ENCODE assay signal across 17 cellular contexts in the genomic region with DNA sequence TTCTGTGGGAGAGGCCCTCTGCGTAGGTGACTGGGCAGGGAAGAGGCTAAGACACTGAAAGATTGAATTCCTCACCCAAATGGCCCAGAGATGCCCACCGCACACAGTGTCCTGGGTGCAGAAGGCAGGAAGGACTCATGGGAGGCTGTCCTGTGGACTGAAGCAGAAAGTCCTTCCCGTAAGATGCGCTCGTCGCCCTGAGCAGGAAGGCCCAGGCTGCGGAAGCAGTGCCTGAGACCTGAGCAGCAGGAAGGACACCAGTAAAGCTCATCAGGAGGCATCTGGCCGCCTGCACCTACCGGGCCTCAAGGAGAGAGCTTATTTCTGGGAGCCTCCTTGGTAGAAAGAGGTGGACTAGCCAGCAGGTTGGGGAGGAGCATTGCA. TPM values are rescaled to one million over a fixed set of nuclear protein-coding genes. Genes with fewer than 3 reads are reported as not detected.
DNase-seq lines count a peak whose midpoint lies in the region; ATAC-seq, FAIRE-seq and TF ChIP-seq lines count a peak whose summit lies in the region.
"Had no signal": no experiment of that assay in that cellular context is flagged by ENCODE, and none has a peak within 500 bp of the region (broad histone marks: within the 10 kb centered on the region; RNA-seq: fewer than 3 reads in every experiment).

No MANE protein-coding gene starts in this region.

- H4K20me1 ChIP-seq in K562 (replicated peaks; ENCODE audit: control insufficient read depth, insufficient read depth, low read length) = no peaks in the 10 kb centered on the region
- H4K20me1 ChIP-seq in keratinocyte (ENCODE audit: control insufficient read depth, extremely low read depth, insufficient read depth, low read length) = no peaks in the 10 kb centered on the region

- H3K36me3 ChIP-seq in K562 (ENCODE audit: control insufficient read depth, insufficient read depth, low read length) (no peaks in the 10 kb centered on the region), keratinocyte (ENCODE audit: control insufficient read depth in 2 of 2, extremely low read depth in 1 of 2, insufficient read depth in 2 of 2, low read length in 2 of 2) (peaks cover 0 to 5% of the 10 kb centered on the region in 2 experiments), sigmoid colon (no peaks in the 10 kb centered on the region), uterus (no peaks in the 10 kb centered on the region)
- H3K36me3 ChIP-seq: SJCRH30 had no signal

- TF ChIP-seq POLR2A in K562 (conservative IDR thresholded peaks at IDR 0.05) = no peak
- TF ChIP-seq POLR2A in sigmoid colon (IDR thresholded peaks at IDR 0.05) = no peak
- TF ChIP-seq POLR2A in uterus (IDR thresholded peaks at IDR 0.05) = no peak

- dilution Hi-C loops in keratinocyte (cut with MboI; ENCODE audit: extremely low pct_ligation_motif_present, low sequenced_read_pairs) = no loop called here

- H3K27me3 ChIP-seq in K562 (ENCODE audit: control insufficient read depth in 2 of 2, insufficient read depth in 2 of 2, low read length in 2 of 2) (peaks cover 0 to 7% of the 10 kb centered on the region in 2 experiments; a peak in 2 of 5 replicates), keratinocyte (ENCODE audit: control insufficient read depth, extremely low read depth, insufficient read depth, low read length) (no peaks in the 10 kb centered on the region), sigmoid colon (peaks cover 0 to 21% (median 17%) of the 10 kb centered on the region in 3 donors), uterus (no peaks in the 10 kb centered on the region)

- H3K9me1 ChIP-seq in K562 (ENCODE audit: control insufficient read depth, insufficient read depth, low read length) (no peaks in the 10 kb centered on the region), keratinocyte (ENCODE audit: control insufficient read depth, extremely low read depth, insufficient read depth, low read length) (peaks cover 8% of the 10 kb centered on the region)

- no peaks in the 10 kb centered on the region for H3K79me2 ChIP-seq in K562 (ENCODE audit: control insufficient read depth, insufficient read depth, low read length)
- peaks cover 10% of the 10 kb centered on the region for H3K79me2 ChIP-seq in keratinocyte (ENCODE audit: control insufficient read depth, insufficient read depth, low read length)

- H3K9ac ChIP-seq in K562 (ENCODE audit: insufficient read depth in 1 of 2, low read depth in 2 of 2, low read length in 2 of 2) = peak overlapping the region in 1 of 2 experiments; percentile 3; a peak in 1 of 4 replicates
- H3K9ac ChIP-seq in keratinocyte (ENCODE audit: control insufficient read depth, extremely low read depth, insufficient read depth, low read length) = no peak overlapping the region

- H2AFZ ChIP-seq in K562 (ENCODE audit: low read depth, low read length) = peak overlapping the region; percentile 73
- H2AFZ ChIP-seq in keratinocyte (ENCODE audit: control insufficient read depth, low read length) = no peak overlapping the region

- intact Hi-C loops in K562 (cut with micrococcal nuclease) = no loop called here
- intact Hi-C loops in sigmoid colon (cut with DNase I) = no loop called here
- intact Hi-C loops in uterus (cut with DNase I; ENCODE audit: low total_unique reads) = no loop called here

- no peak overlapping the region for H3K4me2 ChIP-seq in K562 (ENCODE audit: insufficient read depth, low read length)
- peak overlapping the region; percentile 8 for H3K4me2 ChIP-seq in keratinocyte (ENCODE audit: control insufficient read depth, extremely low read depth, insufficient read depth, low read depth, low read length)

- TF ChIP-seq CTCF in K562 (IDR thresholded peaks at IDR 0.05 in 2 of 3, conservative IDR thresholded peaks at IDR 0.05 in 1 of 3; ENCODE audit: insufficient read depth in 2 of 3, low read depth in 1 of 3, low read length in 3 of 3) = no peak
- no peak for TF ChIP-seq CTCF in keratinocyte (optimal IDR thresholded peaks at IDR 0.05 in 1 of 3, IDR thresholded peaks at IDR 0.05 in 1 of 3, conservative IDR thresholded peaks at IDR 0.05 in 1 of 3; ENCODE audit: extremely low read depth in 1 of 3, insufficient read depth in 2 of 3, low read length in 3 of 3)
- TF ChIP-seq CTCF in sigmoid colon (IDR thresholded peaks at IDR 0.05) = no peak
- TF ChIP-seq CTCF in uterus (IDR thresholded peaks at IDR 0.05) = no peak

- H3K9me3 ChIP-seq in K562 (replicated peaks; ENCODE audit: control insufficient read depth, insufficient read depth, low read depth, low read length) = no peaks in the 10 kb centered on the region
- H3K9me3 ChIP-seq in keratinocyte (ENCODE audit: control insufficient read depth, low read depth, low read length) = no peaks in the 10 kb centered on the region
- no peaks in the 10 kb centered on the region for H3K9me3 ChIP-seq in sigmoid colon
- H3K9me3 ChIP-seq in uterus = no peaks in the 10 kb centered on the region
- H3K9me3 ChIP-seq: SJCRH30 had no signal

- ATAC-seq in K562 = no peak; the same call in 2 of the 3 replicates
- ATAC-seq: CD8-positive, alpha-beta T cell had no signal

- no TSS peak for BruUV-seq in K562 (replicated peaks; lab: Mats Ljungman, UMichigan)

- in situ Hi-C loops in K562 (cut with MboI) = no loop called here

- TF ChIP-seq EP300 in K562 (IDR thresholded peaks at IDR 0.05; ENCODE audit: low read length) = no peak
- TF ChIP-seq EP300 in sigmoid colon (IDR thresholded peaks at IDR 0.05) = no peak

- H3K4me3 ChIP-seq in K562 = no peak overlapping the region
- H3K4me3 ChIP-seq in keratinocyte (ENCODE audit: control insufficient read depth in 2 of 3, extremely low read depth in 1 of 3, insufficient read depth in 2 of 3, low read depth in 1 of 3, low read length in 3 of 3) = no peak overlapping the region
- H3K4me3 ChIP-seq in sigmoid colon = no peak overlapping the region
- H3K4me3 ChIP-seq in uterus = no peak overlapping the region
- H3K4me3 ChIP-seq: SJCRH30 had no signal

- FAIRE-seq in K562 (lab: Jason Lieb, UNC) (no peak), keratinocyte (lab: Jason Lieb, UNC) (no peak)

- TF ChIP-seq RAD21 in K562 (CRISPR knock-in tag; conservative IDR thresholded peaks at IDR 0.05 in 1 of 2, IDR thresholded peaks at IDR 0.05 in 1 of 2) = no peak

- CTCF ChIA-PET in K562 (lab: Yijun Ruan, JAX; ENCODE audit: low intra/inter-chr PET ratio) = no interaction called here

- 77% methylated on average over 8 of the region's 9 CpGs for WGBS in K562 (ENCODE audit: insufficient coverage, low coverage, missing lambda C conversion rate)
- 93 to 94% methylated on average over 9 of the region's 9 CpGs for WGBS in sigmoid colon, 2 donors

- DNase-seq in activated CD8-positive, alpha-beta memory T cell treated with anti-CD3 and anti-CD28 coated beads for 24 hours = peak; percentile 44
- no peak for DNase-seq in activated CD8-positive, alpha-beta memory T cell treated with anti-CD3 and anti-CD28 coated beads, Interleukin-2, amount 50 U/mL, for 4 hours
- no peak for DNase-seq in K562 (ENCODE audit: extremely low read depth in 1 of 4, low spot score in 3 of 4)
- DNase-seq in keratinocyte (ENCODE audit: low read depth, low spot score) = no peak
- peak; percentile 35 for DNase-seq in sigmoid colon
- DNase-seq in Kasumi-1 (lab: John Stamatoyannopoulos, UW) = no peak
- no peak for DNase-seq in uterus
- DNase-seq in NCI-H1105 (lab: John Stamatoyannopoulos, UW) = no peak
- DNase-seq: CD8-positive, alpha-beta T cell; HCEC 1CT; MV-4-11; NCI-H1436; NCI-H2029 treated with DMSO at 0.1 percent for 48 hours; NCI-H510A treated with DMSO at 0.1 percent for 48 hours; SJCRH30 had no signal

- H3K4me1 ChIP-seq in K562 (replicated peaks in 1 of 2; ENCODE audit: control insufficient read depth in 2 of 2, insufficient read depth in 2 of 2, low read length in 2 of 2) (peaks cover 24 to 40% of the 10 kb centered on the region in 2 experiments; a peak in 4 of 5 replicates), keratinocyte (ENCODE audit: control insufficient read depth, extremely low read depth, insufficient read depth, low read length) (peaks cover 78% of the 10 kb centered on the region), sigmoid colon (peaks cover 0 to 12% (median 9%) of the 10 kb centered on the region in 4 donors), uterus (no peaks in the 10 kb centered on the region)
- H3K4me1 ChIP-seq: SJCRH30 had no signal

- H3K27ac ChIP-seq in K562 (ENCODE audit: extremely low read depth, low read depth, low read length) (no peak overlapping the region), keratinocyte (ENCODE audit: control insufficient read depth, insufficient read depth, low read length) (no peak overlapping the region), sigmoid colon (no peak overlapping the region), uterus (no peak overlapping the region)
- H3K27ac ChIP-seq: 22Rv1, SJCRH30 had no signal

- POLR2A ChIA-PET in K562 (lab: Yijun Ruan, JAX) = interaction anchor here (0.6 to 1.3 kb wide), 7 partner anchors 9 to 776 kb away, joined by 3 to 5 read pairs (median 3); no protein-coding TSS in a partner anchor

RNA-seq across cellular contexts. Expression of gene PAK6, which starts 3.3 kb away (rescaled TPM):
- total RNA-seq in K562 (2011; cell fraction: chromatin; rRNA removed; ENCODE audit: low replicate concordance) = 0.25 and 1.3 TPM in 2 replicates
- total RNA-seq in K562 (2011; cell fraction: nucleolus; rRNA removed) = 0.66 and 1.8 TPM in 2 replicates
- total RNA-seq in K562 (2011; cell fraction: nucleoplasm; rRNA removed) = 0.15 and 1.8 TPM in 2 replicates
- total RNA-seq in K562 (2014; rRNA removed) = 0.08 and 0.09 TPM in 2 replicates
- total RNA-seq in K562 (2014; rRNA removed; fragmentation: Illumina TruSeq; extraction: Trizol) = 0.22 TPM in 1 of 2 replicates, not detected in the other
- 0.08 TPM in 1 of 2 replicates, not detected in the other for total RNA-seq in K562 (2015; rRNA removed; fragmentation: Illumina TruSeq; extraction: Trizol)
- total RNA-seq in K562 (2021) = 0.20 and 0.47 TPM in 2 replicates
- 0.28 and 0.74 TPM in 2 replicates for polyA plus RNA-seq in K562 (2011; rRNA removed)
- 0.25 and 2.2 TPM in 2 replicates for polyA plus RNA-seq in K562 (2011; cell fraction: cytosol; rRNA removed)
- 0.18 and 2.1 TPM in 2 replicates for polyA plus RNA-seq in K562 (2011; cell fraction: nucleus; rRNA removed)
- 0.17 and 0.33 TPM in 2 replicates for polyA plus RNA-seq in K562 (2012)
- polyA plus RNA-seq in K562 (2014; fragmentation: Illumina TruSeq; extraction: Trizol) = 0.16 and 0.33 TPM in 2 replicates
- under 1 TPM in 1 of 2 experiments, not detected in 1; 0.03 TPM for polyA plus RNA-seq in K562 (2014; fragmentation: Nextera tagmentation; extraction: Ambion mirVana)
- 0.04 and 0.07 TPM in 2 replicates for polyA plus RNA-seq in K562 (2014; rRNA removed)
- polyA minus RNA-seq in K562 (2011; rRNA and poly(A)+ RNA removed) = 0.15 and 0.25 TPM in 2 replicates
- 1.1 TPM in 1 of 2 replicates, not detected in the other for polyA minus RNA-seq in K562 (2011; cell fraction: cytosol; rRNA and poly(A)+ RNA removed)
- 0.33 and 2.3 TPM in 2 replicates for polyA minus RNA-seq in K562 (2011; cell fraction: nucleus; rRNA and poly(A)+ RNA removed)
- polyA plus RNA-seq in keratinocyte = 9.6 to 19.2 TPM (median 11.5 TPM) in 3 replicates
- 4.4 TPM for polyA plus RNA-seq in keratinocyte (2011; ENCODE audit: low read depth)
- polyA plus RNA-seq in keratinocyte (2011; cell fraction: cytosol; rRNA removed) = 8.9 and 16.2 TPM in 2 replicates
- polyA plus RNA-seq in keratinocyte (2011; cell fraction: nucleus; rRNA removed) = 19.8 and 25.6 TPM in 2 replicates
- polyA plus RNA-seq in keratinocyte (2012; ENCODE audit: low replicate concordance) = 11.2 and 18.3 TPM in 2 replicates
- 14.0 to 20.3 TPM (median 15.3 TPM) in 3 replicates for polyA minus RNA-seq in keratinocyte
- 51.4 TPM for polyA minus RNA-seq in keratinocyte (2011; cell fraction: cytosol; rRNA and poly(A)+ RNA removed)
- polyA minus RNA-seq in keratinocyte (2011; cell fraction: nucleus; rRNA and poly(A)+ RNA removed) = 15.9 and 22.1 TPM in 2 replicates
- total RNA-seq in sigmoid colon = 1 to 10 TPM in 3 of 4 donors, under 1 TPM in 1; 0.33 to 3.0 (median 1.2) TPM
- 1 to 10 TPM; 1.2 to 2.8 (median 1.6) TPM for polyA plus RNA-seq in sigmoid colon
- 1 to 10 TPM in 3 of 4 donors, not detected in 1; 2.3 to 5.0 (median 3.3) TPM for total RNA-seq in uterus
- total RNA-seq: SJCRH30 had no signal
- polyA plus RNA-seq: BJ had no signal

RNA-seq across cellular contexts. Expression of gene ANKRD63, which starts 40.7 kb away (rescaled TPM):
- total RNA-seq in K562 (2011; cell fraction: chromatin; rRNA removed; ENCODE audit: low replicate concordance) = 1.5 TPM in 1 of 2 replicates, not detected in the other
- 0.92 and 2.5 TPM in 2 replicates for total RNA-seq in K562 (2011; cell fraction: nucleolus; rRNA removed)
- total RNA-seq in K562 (2011; cell fraction: nucleoplasm; rRNA removed) = not detected in 2 replicates
- 2.0 and 2.5 TPM in 2 replicates for total RNA-seq in K562 (2014; rRNA removed)
- not detected in 2 replicates for total RNA-seq in K562 (2014; rRNA removed; fragmentation: Illumina TruSeq; extraction: Trizol)
- not detected in 2 replicates for total RNA-seq in K562 (2015; rRNA removed; fragmentation: Illumina TruSeq; extraction: Trizol)
- 1.8 and 2.5 TPM in 2 replicates for total RNA-seq in K562 (2021)
- 0.19 TPM in 1 of 2 replicates, not detected in the other for polyA plus RNA-seq in K562 (2011; rRNA removed)
- polyA plus RNA-seq in K562 (2011; cell fraction: cytosol; rRNA removed) = 0.24 and 2.1 TPM in 2 replicates
- polyA plus RNA-seq in K562 (2011; cell fraction: nucleus; rRNA removed) = 2.7 and 5.3 TPM in 2 replicates
- polyA plus RNA-seq in K562 (2012) = 0.60 and 1.1 TPM in 2 replicates
- not detected in 2 replicates for polyA plus RNA-seq in K562 (2014; fragmentation: Illumina TruSeq; extraction: Trizol)
- polyA plus RNA-seq in K562 (2014; fragmentation: Nextera tagmentation; extraction: Ambion mirVana) = not detected
- 0.63 and 1.3 TPM in 2 replicates for polyA plus RNA-seq in K562 (2014; rRNA removed)
- not detected in 2 replicates for polyA minus RNA-seq in K562 (2011; rRNA and poly(A)+ RNA removed)
- polyA minus RNA-seq in K562 (2011; cell fraction: cytosol; rRNA and poly(A)+ RNA removed) = 1.5 and 3.5 TPM in 2 replicates
- polyA minus RNA-seq in K562 (2011; cell fraction: nucleus; rRNA and poly(A)+ RNA removed) = 3.4 and 3.7 TPM in 2 replicates
- polyA plus RNA-seq in keratinocyte = not detected in 3 replicates
- polyA plus RNA-seq in keratinocyte (2011; ENCODE audit: low read depth) = not detected
- not detected in 2 replicates for polyA plus RNA-seq in keratinocyte (2011; cell fraction: cytosol; rRNA removed)
- not detected in 2 replicates for polyA plus RNA-seq in keratinocyte (2011; cell fraction: nucleus; rRNA removed)
- not detected in 2 replicates for polyA plus RNA-seq in keratinocyte (2012; ENCODE audit: low replicate concordance)
- not detected in 3 replicates for polyA minus RNA-seq in keratinocyte
- polyA minus RNA-seq in keratinocyte (2011; cell fraction: cytosol; rRNA and poly(A)+ RNA removed) = not detected
- polyA minus RNA-seq in keratinocyte (2011; cell fraction: nucleus; rRNA and poly(A)+ RNA removed) = not detected in 2 replicates
- 1 to 10 TPM in 1 of 4 donors, not detected in 3; 1.6 TPM for total RNA-seq in sigmoid colon
- polyA plus RNA-seq in sigmoid colon = not detected
- under 1 TPM in 2 of 4 donors, not detected in 2; 0.28 to 0.52 TPM for total RNA-seq in uterus
- total RNA-seq: CD8-positive, alpha-beta T cell had no signal
- polyA plus RNA-seq: BJ had no signal

Comparison
In these comparisons a context has a peak if more than half of its experiments do, and no peak if none do; other contexts are left out.
1. DNase-seq: peak in activated CD8-positive, alpha-beta memory T cell treated with anti-CD3 and anti-CD28 coated beads for 24 hours (single experiment) and sigmoid colon (single experiment); none in activated CD8-positive, alpha-beta memory T cell treated with anti-CD3 and anti-CD28 coated beads, Interleukin-2, amount 50 U/mL, for 4 hours (single experiment), K562 (0 of 4), keratinocyte (single experiment), Kasumi-1 (0 of 2), uterus (0 of 2) and NCI-H1105 (single experiment).